Comparison of ENCODE assay signal across 26 cellular contexts in the genomic region with DNA sequence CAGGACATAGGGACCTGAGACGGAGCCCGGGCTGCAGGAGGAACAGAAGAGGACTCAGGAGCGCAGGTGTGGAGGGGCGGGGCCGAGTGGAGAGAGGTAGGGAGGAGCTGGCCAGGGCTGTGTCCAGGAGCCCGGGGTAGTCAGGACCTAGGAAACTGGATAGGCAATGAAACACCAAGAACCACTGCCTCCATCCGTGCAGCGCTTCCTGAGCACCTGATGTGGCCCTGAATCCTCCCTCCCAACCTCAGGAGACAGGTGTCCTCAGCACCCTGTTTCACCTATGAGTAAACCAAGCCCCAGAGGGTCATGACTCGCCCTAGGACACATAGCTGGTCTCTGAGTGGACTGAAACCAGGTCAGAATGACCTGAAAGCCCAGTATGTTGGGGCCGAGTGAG.
DNase-seq lines count a peak whose midpoint lies in the region; ATAC-seq and TF ChIP-seq lines count a peak whose summit lies in the region.
"Had no signal": no experiment of that assay in that cellular context is flagged by ENCODE, and none has a peak within 500 bp of the region (broad histone marks: within the 10 kb centered on the region; RNA-seq: fewer than 3 reads in every experiment).

No MANE protein-coding gene starts in this region.

- peak; percentile 96 for ATAC-seq in left lung
- ATAC-seq: activated CD8-positive, alpha-beta T cell treated with anti-CD3 and anti-CD28 coated beads for 36 hours; left cardiac atrium; natural killer cell treated with Interleukin-12 subunit alpha and Interleukin-12 subunit beta and Interleukin-15 and Interleukin-18, amount 100 ng/mL, for 72 hours; stimulated activated naive CD8-positive, alpha-beta T cell treated with anti-CD3 and anti-CD28 coated beads, Interleukin-15, amount 100 ng/mL, for 72 hours had no signal

- WGBS in transverse colon (ENCODE audit: low coverage in 1 of 2), 2 donors = 40 to 63% methylated on average over 1 to 10 of the region's 10 CpGs
- 75 to 79% methylated on average over 10 of the region's 10 CpGs for WGBS in lower leg skin, 2 donors

- in situ Hi-C loops in transverse colon (cut with MboI; ENCODE audit: low pct_ligation_motif_present in 1 of 4, low pct_unique_long_range_greater_than_20kb in 1 of 4, low sequenced_read_pairs in 3 of 4) = no loop called here

- H3K36me3 ChIP-seq in left lung (no peaks in the 10 kb centered on the region), transverse colon (no peaks in the 10 kb centered on the region)
- H3K36me3 ChIP-seq: ovary, right atrium auricular region had no signal

- H3K9me3 ChIP-seq in left lung (no peaks in the 10 kb centered on the region), transverse colon (no peaks in the 10 kb centered on the region)
- H3K9me3 ChIP-seq: esophagus squamous epithelium, ovary, right atrium auricular region had no signal

- TF ChIP-seq CTCF in left lung (IDR thresholded peaks at IDR 0.05) (no peak), transverse colon (IDR thresholded peaks at IDR 0.05) (no peak), lower leg skin (IDR thresholded peaks at IDR 0.05) (no peak)

- TF ChIP-seq POLR2A in transverse colon (IDR thresholded peaks at IDR 0.05) (no peak), lower leg skin (IDR thresholded peaks at IDR 0.05) (no peak)

- H3K27ac ChIP-seq in left lung (no peak overlapping the region), transverse colon (no peak overlapping the region)
- H3K27ac ChIP-seq: esophagus squamous epithelium, GM23248, ovary, right atrium auricular region had no signal

- intact Hi-C loops in left lung (cut with DNase I) = no loop called here
- intact Hi-C loops in transverse colon (cut with DNase I; ENCODE audit: low total_unique reads) = no loop called here
- intact Hi-C loops in lower leg skin (cut with DNase I; ENCODE audit: low total_unique reads) = no loop called here

- H3K4me3 ChIP-seq in left lung (no peak overlapping the region), transverse colon (no peak overlapping the region), lower leg skin (ENCODE audit: low read depth, poor library complexity, severe bottlenecking) (no peak overlapping the region)
- H3K4me3 ChIP-seq: esophagus squamous epithelium, GM23248, ovary, right atrium auricular region had no signal

- H3K4me1 ChIP-seq in left lung (no peaks in the 10 kb centered on the region), transverse colon (no peaks in the 10 kb centered on the region)
- H3K4me1 ChIP-seq: esophagus squamous epithelium, right atrium auricular region had no signal

- no peaks in the 10 kb centered on the region for H3K27me3 ChIP-seq in left lung
- peaks cover 5% of the 10 kb centered on the region for H3K27me3 ChIP-seq in transverse colon
- H3K27me3 ChIP-seq: ovary, right atrium auricular region had no signal

- no peak for TF ChIP-seq EP300 in transverse colon (IDR thresholded peaks at IDR 0.05; ENCODE audit: low read depth)

- DNase-seq in NCI-H748 (lab: John Stamatoyannopoulos, UW; ENCODE audit: unreplicated experiment) (peak; percentile 6), NCI-H748 treated with DMSO at 0.1 percent for 48 hours (lab: John Stamatoyannopoulos, UW) (no peak), RPMI8226 (peak; percentile 53), left lung (peak; percentile 63 to 88), transverse colon (peak; percentile 72), GM19238 (ENCODE audit: insufficient read length, low spot score) (no peak), lower leg skin (ENCODE audit: low spot score in 2 of 2) (no peak)
- no peak for DNase-seq in activated CD4-positive, CD25-positive, alpha-beta regulatory T cell (lab: John Stamatoyannopoulos, UW)
- DNase-seq: activated CD4-positive, CD25-positive, alpha-beta regulatory T cell treated with anti-CD3 and anti-CD28 coated beads, Interleukin-2, amount 50 U/mL, for 72 hours; activated CD8-positive, alpha-beta T cell treated with anti-CD3 and anti-CD28 coated beads for 36 hours; activated gamma-delta T cell treated with Interleukin-2 at 50 U/mL for 16 hours; activated T-cell treated with anti-CD3 and anti-CD28 coated beads for 4 hours; COR-L47; esophagus squamous epithelium; GM23248; KG1; left cardiac atrium; midbrain; NCI-H187; NCI-H345; ovary; stimulated activated CD4-positive, alpha-beta T cell treated with anti-CD3 and anti-CD28 coated beads, Interleukin-12 subunit alpha, Interleukin-12 subunit beta, amount 100 ng/mL, for 4 hours; stimulated activated naive CD8-positive, alpha-beta T cell treated with anti-CD3 and anti-CD28 coated beads, Interleukin-15, amount 100 ng/mL, for 72 hours; T-helper 9 cell had no signal

Comparison
In these comparisons a context has a peak if more than half of its experiments do, and no peak if none do; other contexts are left out.
1. DNase-seq: peak in NCI-H748 (single experiment), RPMI8226 (single experiment), left lung (2 of 2) and transverse colon (single experiment); none in NCI-H748 treated with DMSO at 0.1 percent for 48 hours (single experiment), GM19238 (single experiment), lower leg skin (0 of 2) and activated CD4-positive, CD25-positive, alpha-beta regulatory T cell (0 of 4).